2 cellular contexts compared by ENCODE assay signal in genomic region chr13:75906315-75906714, GRCh38.
TF ChIP-seq lines count a peak whose summit lies in the region.

No MANE protein-coding gene starts in this region.

TF ChIP-seq in HEK293T, 16 proteins besides CTCF, POLR2A, EP300 and RAD21 (continued from another document):
- TF ChIP-seq L3MBTL2 (conservative IDR thresholded peaks at IDR 0.05): no peak
- no peak for TF ChIP-seq FOXK2 (IDR thresholded peaks at IDR 0.05)
- TF ChIP-seq NFRKB (IDR thresholded peaks at IDR 0.05): no peak

TF ChIP-seq in H1, 55 proteins besides CTCF, POLR2A, EP300 and RAD21 (continued from another document):
- TF ChIP-seq CBX5 (IDR thresholded peaks at IDR 0.05; ENCODE audit: low read depth, low read length): no peak
- TF ChIP-seq EZH2 (IDR thresholded peaks at IDR 0.05; ENCODE audit: low read depth, low read length, severe bottlenecking): no peak
- no peak for TF ChIP-seq KDM1A (IDR thresholded peaks at IDR 0.05; ENCODE audit: borderline replicate concordance, low read length)
- no peak for TF ChIP-seq TBP (IDR thresholded peaks at IDR 0.05; ENCODE audit: low read depth, low read length)
- no peak for TF ChIP-seq FOSL1 (IDR thresholded peaks at IDR 0.05; ENCODE audit: insufficient read depth, low read depth, low read length)
- no peak for TF ChIP-seq HDAC2 (IDR thresholded peaks at IDR 0.05; ENCODE audit: borderline replicate concordance in 1 of 2, low read depth in 2 of 2, low read length in 2 of 2)
- no peak for TF ChIP-seq RFX5 (IDR thresholded peaks at IDR 0.05; ENCODE audit: borderline replicate concordance, low read depth, low read length)
